In genomic region chr19:29483944-29484581, GRCh38 we compare ENCODE assay signal across 1 cellular context.
TF ChIP-seq lines count a peak whose summit lies in the region.

No MANE protein-coding gene starts in this region.

TF ChIP-seq in WTC11, 78 proteins besides CTCF, POLR2A, EP300 and RAD21 (continued from another document):
- no peak for TF ChIP-seq MXD4 (CRISPR knock-in tag; IDR thresholded peaks at IDR 0.05; ENCODE audit: borderline replicate concordance)
